10 cellular contexts compared by ENCODE assay signal in genomic region chr9:129023036-129023907, GRCh38. TPM values are rescaled to one million over a fixed set of nuclear protein-coding genes. Genes with fewer than 3 reads are reported as not detected.
DNase-seq lines count a peak whose midpoint lies in the region; ATAC-seq, FAIRE-seq and TF ChIP-seq lines count a peak whose summit lies in the region.
"Had no signal": no experiment of that assay in that cellular context is flagged by ENCODE, and none has a peak within 500 bp of the region (broad histone marks: within the 10 kb centered on the region; RNA-seq: fewer than 3 reads in every experiment).

No MANE protein-coding gene starts in this region.

- no peak overlapping the region for H2BK12ac ChIP-seq in H1 (ENCODE audit: low read depth, low read length)

- no peak for TF ChIP-seq POLR2A in H1 (IDR thresholded peaks at IDR 0.05; ENCODE audit: control extremely low read depth in 1 of 2, low read depth in 2 of 2, low read length in 2 of 2)
- no peak for TF ChIP-seq POLR2A in ovary (IDR thresholded peaks at IDR 0.05)
- no peak for TF ChIP-seq POLR2A in spleen (IDR thresholded peaks at IDR 0.05)

- H3K27ac ChIP-seq in H1 (ENCODE audit: low read depth, low read length) = no peak overlapping the region
- H3K27ac ChIP-seq in ovary = peak overlapping the region; percentile 8 to 47
- peak overlapping the region in 2 of 8 donors; percentile 73 to 81 for H3K27ac ChIP-seq in spleen

- no peak for FAIRE-seq in H1 (lab: Jason Lieb, UNC)
- FAIRE-seq: TTC549 had no signal

- peaks cover 0 to 5% (median 1%) of the 10 kb centered on the region in 3 donors for H3K27me3 Mint-ChIP-seq in CD14-positive monocyte (ENCODE audit: low read depth in 3 of 3)

- TF ChIP-seq CTCF in H1 (IDR thresholded peaks at IDR 0.05; ENCODE audit: control extremely low read depth in 1 of 3, insufficient read depth in 1 of 3, low read depth in 1 of 3, low read length in 3 of 3) (no peak), ovary (IDR thresholded peaks at IDR 0.05) (no peak), CD14-positive monocyte (IDR thresholded peaks at IDR 0.05) (no peak), spleen (IDR thresholded peaks at IDR 0.05 in 8 of 11, conservative IDR thresholded peaks at IDR 0.05 in 3 of 11) (no peak)

- H3K14ac ChIP-seq in H1 (ENCODE audit: insufficient read length) = no peak overlapping the region

- H3K9me3 ChIP-seq in H1 (ENCODE audit: insufficient read depth in 2 of 2, low read depth in 1 of 2, low read length in 1 of 2) (no peaks in the 10 kb centered on the region), ovary (no peaks in the 10 kb centered on the region), spleen (no peaks in the 10 kb centered on the region)

- no peak overlapping the region for H3K23ac ChIP-seq in H1 (ENCODE audit: insufficient read length)

- TF ChIP-seq EP300 in H1 (IDR thresholded peaks at IDR 0.05; ENCODE audit: borderline replicate concordance in 1 of 2, low read depth in 2 of 2, low read length in 2 of 2) (no peak), ovary (IDR thresholded peaks at IDR 0.05) (no peak)

- no peak overlapping the region for H2AK5ac ChIP-seq in H1 (ENCODE audit: low read depth, low read length)

- no peak overlapping the region for H2BK120ac ChIP-seq in H1 (replicated peaks; ENCODE audit: low read depth, low read length)

- H4K8ac ChIP-seq in H1 (ENCODE audit: extremely low read depth, insufficient read depth, low read length) = no peak overlapping the region

- H3K36me3 Mint-ChIP-seq in CD14-positive monocyte = peaks cover 8 to 32% of the 10 kb centered on the region in 2 donors

- H2BK20ac ChIP-seq in H1 (ENCODE audit: low read length) = no peak overlapping the region

- intact Hi-C loops in ovary (cut with DNase I) (no loop called here), CD14-positive monocyte (cut with micrococcal nuclease) (loop anchor here in 1 of 2 donors (10.0 kb wide), 1 partner anchor 568 kb away; the partner anchor contains the start of gene ODF2), spleen (cut with DNase I; ENCODE audit: low total_unique reads) (no loop called here)

- H3K36me3 ChIP-seq in H1 (ENCODE audit: control insufficient read depth in 2 of 4, insufficient read depth in 4 of 4, low read length in 3 of 4) (0 out of 8 replicates have a peak, but pooled peaks cover 0 to under 1% (median 0%) of the 10 kb centered on the region in 4 experiments), ovary (no peaks in the 10 kb centered on the region), spleen (peaks cover 0 to 29% (median 7%) of the 10 kb centered on the region in 6 donors)

- no peak overlapping the region for H3K4me2 ChIP-seq in H1 (ENCODE audit: insufficient read depth in 1 of 2, low read depth in 2 of 2, low read length in 2 of 2)

- no peak overlapping the region for H3K18ac ChIP-seq in H1 (ENCODE audit: extremely low read depth, low read length)

- H2BK15ac ChIP-seq in H1 (ENCODE audit: low read length) = no peak overlapping the region

- WGBS in H1 (ENCODE audit: extremely low coverage in 1 of 2, insufficient coverage in 1 of 2, insufficient read length in 1 of 2, insufficient replicate concordance in 2 of 2, low coverage in 1 of 2, low lambda C conversion rate in 2 of 2, missing lambda C conversion rate in 1 of 2), 2 experiments = 93% methylated on average over 15 of the region's 16 CpGs; no CpG with 5 or more reads in 1 of the 2 experiments
- WGBS in ovary, 3 donors = 49 to 61% (median 50%) methylated on average over 13 to 16 of the region's 16 CpGs
- WGBS in spleen, 5 donors = 70 to 80% (median 79%) methylated on average over 12 to 16 of the region's 16 CpGs

- CTCF ChIA-PET in H1 (lab: Charles Lee; ENCODE audit: partially characterized antibody) = interaction anchor here (1.4 to 7.6 kb wide), 4 partner anchors 10 to 30 kb away, joined by 5 to 89 read pairs (median 8); no protein-coding TSS in a partner anchor

- peaks cover 26% of the 10 kb centered on the region for H3K4me1 Mint-ChIP-seq in CD14-positive monocyte

- ATAC-seq in HG03039 (IDR thresholded peaks at IDR 0.05; ENCODE audit: unreplicated experiment) = no peak

- H3K79me1 ChIP-seq in H1 (ENCODE audit: low read depth, low read length) = peaks cover 7% of the 10 kb centered on the region; the same call in 1 of the 2 replicates

- no peak overlapping the region for H3K4me3 Mint-ChIP-seq in CD14-positive monocyte

- H3K27me3 ChIP-seq in H1 (replicated peaks in 1 of 4; ENCODE audit: control insufficient read depth in 3 of 4, extremely low read depth in 1 of 4, insufficient read depth in 3 of 4, low read length in 3 of 4) = no peaks in the 10 kb centered on the region
- H3K27me3 ChIP-seq in ovary = no peaks in the 10 kb centered on the region
- H3K27me3 ChIP-seq in spleen (replicated peaks in 1 of 7) = no peaks in the 10 kb centered on the region

- H3K4ac ChIP-seq in H1 (replicated peaks; ENCODE audit: insufficient read length, low read depth, low read length) = no peak overlapping the region

- H3K56ac ChIP-seq in H1 (replicated peaks; ENCODE audit: insufficient read length, low read depth, low read length) = no peak overlapping the region

- peaks cover 7% of the 10 kb centered on the region for H3K23me2 ChIP-seq in H1 (ENCODE audit: low read depth, low read length)

- no peak overlapping the region for H4K5ac ChIP-seq in H1 (ENCODE audit: insufficient read length, low read depth, low read length)

- H4K20me1 ChIP-seq in H1 (replicated peaks in 1 of 2; ENCODE audit: control insufficient read depth in 1 of 2, insufficient read depth in 2 of 2, low read length in 2 of 2) = peaks cover 7 to 19% of the 10 kb centered on the region in 2 experiments

- POLR2A ChIA-PET in H1 (lab: Charles Lee; ENCODE audit: partially characterized antibody) = interaction anchor here (1.3 to 2.6 kb wide), 7 partner anchors 8 to 339 kb away, joined by 3 to 10 read pairs (median 7); partner anchors contain the start of gene MIGA2

- no peak overlapping the region for H2BK5ac ChIP-seq in H1 (ENCODE audit: low read depth, low read length)

- no peak overlapping the region for H4K91ac ChIP-seq in H1 (replicated peaks; ENCODE audit: insufficient read length, low read length)

- H3K4me3 ChIP-seq in H1 (ENCODE audit: extremely low read depth in 1 of 4, insufficient read depth in 2 of 4, low read depth in 3 of 4, low read length in 4 of 4) = no peak overlapping the region
- H3K4me3 ChIP-seq in ovary = no peak overlapping the region
- no peak overlapping the region for H3K4me3 ChIP-seq in spleen

- H3K9me3 Mint-ChIP-seq in CD14-positive monocyte = peaks cover 0 to 2% (median 0%) of the 10 kb centered on the region in 7 donors

- no peak for TF ChIP-seq RAD21 in H1 (IDR thresholded peaks at IDR 0.05 in 1 of 2, conservative IDR thresholded peaks at IDR 0.05 in 1 of 2; ENCODE audit: low read depth in 2 of 2, low read length in 2 of 2)

- peaks cover 2 to 35% of the 10 kb centered on the region in 2 experiments; a peak in 3 of 4 replicates for H3K79me2 ChIP-seq in H1 (ENCODE audit: control insufficient read depth in 1 of 2, insufficient read depth in 2 of 2, low read length in 2 of 2)

- H3K27ac Mint-ChIP-seq in CD14-positive monocyte = peak overlapping the region in 1 of 7 donors; percentile 44

- DNase-seq in DMS 273 treated with DMSO at 0.1 percent for 48 hours (lab: John Stamatoyannopoulos, UW) (peak; percentile 92), NCI-H69 (lab: John Stamatoyannopoulos, UW) (peak; percentile 98), H1 (ENCODE audit: low read depth in 1 of 2, low spot score in 2 of 2) (no peak), ovary (peak; percentile 61 to 72 (median 71)), CD14-positive monocyte (ENCODE audit: low spot score) (no peak), spleen (no peak), SW480 (ENCODE audit: low spot score) (no peak)
- DNase-seq: kidney glomerular epithelial cell had no signal

- H2AFZ ChIP-seq in H1 (ENCODE audit: low read length) = no peak overlapping the region

- peaks cover 0 to 18% (median 11%) of the 10 kb centered on the region in 4 experiments; a peak in 6 of 7 replicates for H3K4me1 ChIP-seq in H1 (replicated peaks in 1 of 4; ENCODE audit: control insufficient read depth in 3 of 4, insufficient read depth in 4 of 4, low read length in 3 of 4)
- peaks cover 14% of the 10 kb centered on the region for H3K4me1 ChIP-seq in ovary (ENCODE audit: insufficient read depth)
- peaks cover 16 to 66% (median 44%) of the 10 kb centered on the region in 6 donors for H3K4me1 ChIP-seq in spleen

- no peak overlapping the region for H3K9ac ChIP-seq in H1 (replicated peaks in 1 of 4; ENCODE audit: extremely low read depth in 1 of 4, low read depth in 3 of 4, low read length in 3 of 4)

RNA-seq across cellular contexts. Expression of gene SH3GLB2, which starts 4.9 kb away (rescaled TPM):
- 52.7 and 54.9 TPM in 2 replicates for total RNA-seq in H1 (2021; fragmentation: NEBNext Ultra II Directional; extraction: Animal tissue kit (Norgen Biotek cat#: 25700))
- polyA plus RNA-seq in H1 (2011; rRNA removed) (79.9 and 95.9 TPM in 2 replicates), ovary (100 to 1,000 TPM in 1 of 2 donors, 10 to 100 TPM in 1; 11.8 to 112 TPM), CD14-positive monocyte (10 to 100 TPM in 1 of 2 donors, 1 to 10 TPM in 1; 8.0 to 25.9 TPM), spleen (100 to 1,000 TPM in 1 of 3 donors, 10 to 100 TPM in 2; 53.3 to 109 (median 77.8) TPM)
- 70.3 TPM for polyA plus RNA-seq in H1 (2011; cell fraction: cytosol; rRNA removed)
- polyA plus RNA-seq in H1 (2011; cell fraction: nucleus; rRNA removed) = 212 TPM
- 30.6 to 57.9 TPM (median 53.7 TPM) in 4 replicates for polyA plus RNA-seq in H1 (2012, experiment 1 of 2)
- 34.8 TPM for polyA plus RNA-seq in H1 (2012, experiment 2 of 2)
- 32.9 TPM for polyA plus RNA-seq in H1 (2013, experiment 1 of 2)
- polyA plus RNA-seq in H1 (2013, experiment 2 of 2) = 31.8 TPM
- 25.4 and 33.3 TPM in 2 replicates for polyA minus RNA-seq in H1 (2011; rRNA and poly(A)+ RNA removed)
- polyA minus RNA-seq in H1 (2011; cell fraction: cytosol; rRNA and poly(A)+ RNA removed) = 31.9 TPM
- 44.1 TPM for polyA minus RNA-seq in H1 (2011; cell fraction: nucleus; rRNA and poly(A)+ RNA removed)
- total RNA-seq in ovary (100 to 1,000 TPM in 2 of 7 donors, 10 to 100 TPM in 5; 57.8 to 105 (median 88.8) TPM), spleen (10 to 100 TPM; 69.1 to 87.3 (median 75.9) TPM)

RNA-seq across cellular contexts. Expression of gene MIGA2, which starts 13.2 kb away (rescaled TPM):
- total RNA-seq in H1 (2021; fragmentation: NEBNext Ultra II Directional; extraction: Animal tissue kit (Norgen Biotek cat#: 25700)) = 30.9 and 39.0 TPM in 2 replicates
- polyA plus RNA-seq in H1 (2011; rRNA removed) = 24.6 and 36.6 TPM in 2 replicates
- 31.0 TPM for polyA plus RNA-seq in H1 (2011; cell fraction: cytosol; rRNA removed)
- polyA plus RNA-seq in H1 (2011; cell fraction: nucleus; rRNA removed) = 271 TPM
- 23.6 to 37.7 TPM (median 30.3 TPM) in 4 replicates for polyA plus RNA-seq in H1 (2012, experiment 1 of 2)
- polyA plus RNA-seq in H1 (2012, experiment 2 of 2) = 23.7 TPM
- 18.7 TPM for polyA plus RNA-seq in H1 (2013, experiment 1 of 2)
- 16.5 TPM for polyA plus RNA-seq in H1 (2013, experiment 2 of 2)
- polyA minus RNA-seq in H1 (2011; rRNA and poly(A)+ RNA removed) = 11.5 and 21.2 TPM in 2 replicates
- polyA minus RNA-seq in H1 (2011; cell fraction: cytosol; rRNA and poly(A)+ RNA removed) = 8.1 TPM
- 51.4 TPM for polyA minus RNA-seq in H1 (2011; cell fraction: nucleus; rRNA and poly(A)+ RNA removed)
- 10 to 100 TPM; 18.7 to 36.5 (median 25.5) TPM for total RNA-seq in ovary
- polyA plus RNA-seq in ovary = 10 to 100 TPM in 1 of 2 donors, 1 to 10 TPM in 1; 2.5 to 21.7 TPM
- polyA plus RNA-seq in CD14-positive monocyte = 1 to 10 TPM; 1.9 to 5.9 TPM
- total RNA-seq in spleen = 10 to 100 TPM; 22.7 to 47.1 (median 34.4) TPM
- 10 to 100 TPM; 20.2 to 34.5 (median 30.3) TPM for polyA plus RNA-seq in spleen

RNA-seq across cellular contexts. Expression of gene DOLPP1, which starts 57.6 kb away (rescaled TPM):
- total RNA-seq in H1 (2021; fragmentation: NEBNext Ultra II Directional; extraction: Animal tissue kit (Norgen Biotek cat#: 25700)) = 36.0 and 38.8 TPM in 2 replicates
- polyA plus RNA-seq in H1 (2011; rRNA removed) (45.3 and 56.0 TPM in 2 replicates), ovary (1 to 10 TPM; 6.8 to 8.6 TPM), CD14-positive monocyte (1 to 10 TPM; 5.4 to 5.9 TPM), spleen (1 to 10 TPM; 4.8 to 8.0 (median 5.1) TPM)
- 43.8 TPM for polyA plus RNA-seq in H1 (2011; cell fraction: cytosol; rRNA removed)
- polyA plus RNA-seq in H1 (2011; cell fraction: nucleus; rRNA removed) = 56.1 TPM
- polyA plus RNA-seq in H1 (2012, experiment 1 of 2) = 20.0 to 27.5 TPM (median 25.5 TPM) in 4 replicates
- polyA plus RNA-seq in H1 (2012, experiment 2 of 2) = 37.9 TPM
- polyA plus RNA-seq in H1 (2013, experiment 1 of 2) = 52.3 TPM
- polyA plus RNA-seq in H1 (2013, experiment 2 of 2) = 56.7 TPM
- 34.8 and 38.2 TPM in 2 replicates for polyA minus RNA-seq in H1 (2011; rRNA and poly(A)+ RNA removed)
- 15.0 TPM for polyA minus RNA-seq in H1 (2011; cell fraction: cytosol; rRNA and poly(A)+ RNA removed)
- polyA minus RNA-seq in H1 (2011; cell fraction: nucleus; rRNA and poly(A)+ RNA removed) = 17.3 TPM
- total RNA-seq in ovary (10 to 100 TPM in 3 of 7 donors, 1 to 10 TPM in 4; 3.3 to 16.2 (median 9.4) TPM), spleen (10 to 100 TPM in 2 of 7 donors, 1 to 10 TPM in 5; 6.0 to 10.1 (median 9.0) TPM)

Comparison
In these comparisons a context has a peak if more than half of its experiments do, and no peak if none do; other contexts are left out.
1. DNase-seq: peak in DMS 273 treated with DMSO at 0.1 percent for 48 hours (single experiment), NCI-H69 (single experiment) and ovary (5 of 5); none in H1 (0 of 2), CD14-positive monocyte (single experiment), spleen (single experiment) and SW480 (single experiment).